Comparison of ENCODE assay signal across 16 cellular contexts in genomic region chr15:80674245-80674614, GRCh38. TPM values are rescaled to one million over a fixed set of nuclear protein-coding genes. Genes with fewer than 3 reads are reported as not detected.
DNase-seq lines count a peak whose midpoint lies in the region; ATAC-seq lines count a peak whose summit lies in the region.
"Had no signal": no experiment of that assay in that cellular context is flagged by ENCODE, and none has a peak within 500 bp of the region (broad histone marks: within the 10 kb centered on the region; RNA-seq: fewer than 3 reads in every experiment).

No MANE protein-coding gene starts in this region.

- H3K4me1 ChIP-seq in thymus (ENCODE audit: control insufficient read depth, insufficient read depth, low read length): no peaks in the 10 kb centered on the region
- H3K4me1 ChIP-seq: tibial nerve had no signal

- H3K27ac Mint-ChIP-seq in dendritic cell treated with granulocyte-macrophage colony-stimulating factor and Interleukin-4, amounts not matched to agents 40 ng/mL and 50 ng/mL, for 4 days: peak overlapping the region; percentile 54
- H3K27ac Mint-ChIP-seq: GM23338 had no signal

- ATAC-seq in GM19397 (IDR thresholded peaks at IDR 0.05; ENCODE audit: unreplicated experiment): no peak
- ATAC-seq: left lung had no signal

- H3K27ac ChIP-seq in thymus (ENCODE audit: low read depth): peak overlapping the region; percentile 27
- H3K27ac ChIP-seq: left lung, RWPE1, tibial nerve had no signal

- no peaks in the 10 kb centered on the region for H3K36me3 Mint-ChIP-seq in dendritic cell treated with granulocyte-macrophage colony-stimulating factor and Interleukin-4, amounts not matched to agents 40 ng/mL and 50 ng/mL, for 4 days (ENCODE audit: low read depth)

- H3K4me3 ChIP-seq in thymus (ENCODE audit: low read length): no peak overlapping the region
- H3K4me3 ChIP-seq: GM23338, left lung, tibial nerve had no signal

- H3K9me3 Mint-ChIP-seq in dendritic cell treated with granulocyte-macrophage colony-stimulating factor and Interleukin-4, amounts not matched to agents 40 ng/mL and 50 ng/mL, for 4 days: no peaks in the 10 kb centered on the region
- H3K9me3 Mint-ChIP-seq: GM23338 had no signal

- no peaks in the 10 kb centered on the region for H3K9me3 ChIP-seq in thymus (ENCODE audit: control insufficient read depth)
- H3K9me3 ChIP-seq: left lung had no signal

- H3K27me3 Mint-ChIP-seq in dendritic cell treated with granulocyte-macrophage colony-stimulating factor and Interleukin-4, amounts not matched to agents 40 ng/mL and 50 ng/mL, for 4 days: no peaks in the 10 kb centered on the region

- no peaks in the 10 kb centered on the region for H3K36me3 ChIP-seq in thymus (ENCODE audit: control insufficient read depth, insufficient read depth)
- H3K36me3 ChIP-seq: left lung, tibial nerve had no signal

- intact Hi-C loops in dendritic cell treated with granulocyte-macrophage colony-stimulating factor and Interleukin-4, amounts not matched to agents 40 ng/mL and 50 ng/mL, for 4 days (cut with micrococcal nuclease): no loop called here

- H3K4me3 Mint-ChIP-seq in dendritic cell treated with granulocyte-macrophage colony-stimulating factor and Interleukin-4, amounts not matched to agents 40 ng/mL and 50 ng/mL, for 4 days: no peak overlapping the region
- H3K4me3 Mint-ChIP-seq: GM23338 had no signal

- DNase-seq in NOMO-1 treated with DMSO at 0.1 percent for 48 hours (lab: John Stamatoyannopoulos, UW; ENCODE audit: unreplicated experiment) (peak; percentile 28), NOMO-1 treated with dmso at 0.1 percent for 144 hours (lab: John Stamatoyannopoulos, UW; ENCODE audit: unreplicated experiment) (no peak), M059J (ENCODE audit: low read depth) (peak; percentile 25), AG08395 (ENCODE audit: low spot score) (no peak), GOT3 (lab: John Stamatoyannopoulos, UW) (no peak)
- DNase-seq: 8988T, activated gamma-delta T cell treated with Interleukin-2 at 50 U/mL for 16 hours, left lung, NCI-H1048, NCI-H748 treated with DMSO at 0.1 percent for 48 hours had no signal

- H3K4me1 Mint-ChIP-seq in dendritic cell treated with granulocyte-macrophage colony-stimulating factor and Interleukin-4, amounts not matched to agents 40 ng/mL and 50 ng/mL, for 4 days (ENCODE audit: low read depth): peaks cover 14% of the 10 kb centered on the region

- H3K27me3 ChIP-seq in thymus (ENCODE audit: control insufficient read depth, insufficient read depth): no peaks in the 10 kb centered on the region
- H3K27me3 ChIP-seq: left lung had no signal

RNA-seq across cellular contexts. Expression of gene ABHD17C, which starts 20.9 kb away (rescaled TPM):
- 3.2 and 7.2 TPM in 2 replicates for total RNA-seq in M059J (2014; rRNA removed; shearing (Covaris generic))
- polyA plus RNA-seq in thymus: 29.2 TPM

Comparison
In these comparisons a context has a peak if more than half of its experiments do, and no peak if none do; other contexts are left out.
1. DNase-seq: peak in NOMO-1 treated with DMSO at 0.1 percent for 48 hours (single experiment) and M059J (single experiment); none in NOMO-1 treated with dmso at 0.1 percent for 144 hours (single experiment), AG08395 (single experiment) and GOT3 (single experiment).